8 cellular contexts compared by ENCODE assay signal in genomic region chr2:64214281-64215115, GRCh38.
DNase-seq lines count a peak whose midpoint lies in the region; ATAC-seq and TF ChIP-seq lines count a peak whose summit lies in the region.

No MANE protein-coding gene starts in this region.

- H3K79me2 ChIP-seq in OCI-LY3 (ENCODE audit: low read length): no peaks in the 10 kb centered on the region

- peak overlapping the region; percentile 98 for H3K27ac ChIP-seq in OCI-LY3 (ENCODE audit: low read length)

- H3K9me3 ChIP-seq in OCI-LY3 (ENCODE audit: insufficient read depth, low read length): no peaks in the 10 kb centered on the region

- ATAC-seq in HG02885 (IDR thresholded peaks at IDR 0.05; ENCODE audit: poor library complexity, unreplicated experiment): peak; percentile 61

- H3K4me1 ChIP-seq in OCI-LY3 (ENCODE audit: low read length): peaks cover 70% of the 10 kb centered on the region

- peak overlapping the region; percentile 87 for H3K9ac ChIP-seq in OCI-LY3 (ENCODE audit: low read length)

- H3K27me3 ChIP-seq in OCI-LY3 (ENCODE audit: low read depth, low read length): no peaks in the 10 kb centered on the region

- no peak for TF ChIP-seq CTCF in OCI-LY3 (IDR thresholded peaks at IDR 0.05; ENCODE audit: low read depth, low read length)

- peak overlapping the region; percentile 84 for H3K4me2 ChIP-seq in OCI-LY3 (ENCODE audit: low read length)

- H2AFZ ChIP-seq in OCI-LY3 (ENCODE audit: low read depth, low read length): 0 out of 2 replicates have a peak overlapping the region, but pooled peaks have one; percentile 1

- DNase-seq in NCI-H748 (lab: John Stamatoyannopoulos, UW; ENCODE audit: unreplicated experiment) (peak; percentile 55), NCI-H748 treated with DMSO at 0.1 percent for 48 hours (lab: John Stamatoyannopoulos, UW) (no peak), dermis blood vessel endothelial cell (peak; percentile 10), putamen (ENCODE audit: low spot score) (peak; percentile 79), NCI-H1694 treated with DMSO at 0.1 percent for 48 hours (lab: John Stamatoyannopoulos, UW) (no peak), SHP77 treated with DMSO at 0.1 percent for 48 hours (lab: John Stamatoyannopoulos, UW) (no peak)

- H3K36me3 ChIP-seq in OCI-LY3 (replicated peaks; ENCODE audit: low read depth, low read length): no peaks in the 10 kb centered on the region

- no peaks in the 10 kb centered on the region for H4K20me1 ChIP-seq in OCI-LY3 (ENCODE audit: insufficient read depth, low read length)

- H3K4me3 ChIP-seq in OCI-LY3 (ENCODE audit: low read length): peak overlapping the region; percentile 66

Comparison
In these comparisons a context has a peak if more than half of its experiments do, and no peak if none do; other contexts are left out.
1. DNase-seq: peak in NCI-H748 (single experiment), dermis blood vessel endothelial cell (single experiment) and putamen (single experiment); none in NCI-H748 treated with DMSO at 0.1 percent for 48 hours (single experiment), NCI-H1694 treated with DMSO at 0.1 percent for 48 hours (single experiment) and SHP77 treated with DMSO at 0.1 percent for 48 hours (single experiment).